Comparison of ENCODE assay signal across 1 cellular context in the genomic region with DNA sequence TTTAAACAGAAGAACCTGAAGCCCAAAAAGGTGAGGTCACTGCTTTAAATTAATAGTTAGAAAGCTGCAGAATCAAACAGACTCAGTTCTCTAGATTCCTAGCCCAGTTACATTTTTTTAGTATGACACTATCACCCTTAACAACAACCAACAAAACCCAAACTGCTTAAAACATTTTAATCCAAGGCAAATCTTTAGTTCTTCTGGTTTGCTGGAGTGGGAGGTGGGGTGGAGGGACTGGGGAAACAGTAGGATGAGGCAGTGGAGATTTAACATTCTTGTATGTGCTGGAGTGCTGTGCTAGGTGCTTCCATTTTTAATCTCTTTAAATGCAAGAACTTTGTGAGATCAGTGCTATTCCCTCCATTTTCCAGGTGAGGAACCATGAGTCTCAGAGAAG.
TF ChIP-seq lines count a peak whose summit lies in the region.

No MANE protein-coding gene starts in this region.

TF ChIP-seq in SK-N-SH, 30 proteins besides CTCF, POLR2A, EP300 and RAD21 (continued from another document):
- no peak for TF ChIP-seq RXRA (IDR thresholded peaks at IDR 0.05; ENCODE audit: borderline replicate concordance, low read depth)
- TF ChIP-seq, protein P1, sequence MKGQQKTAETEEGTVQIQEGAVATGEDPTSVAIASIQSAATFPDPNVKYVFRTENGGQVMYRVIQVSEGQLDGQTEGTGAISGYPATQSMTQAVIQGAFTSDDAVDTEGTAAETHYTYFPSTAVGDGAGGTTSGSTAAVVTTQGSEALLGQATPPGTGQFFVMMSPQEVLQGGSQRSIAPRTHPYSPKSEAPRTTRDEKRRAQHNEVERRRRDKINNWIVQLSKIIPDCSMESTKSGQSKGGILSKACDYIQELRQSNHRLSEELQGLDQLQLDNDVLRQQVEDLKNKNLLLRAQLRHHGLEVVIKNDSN (IDR thresholded peaks at IDR 0.05; ENCODE audit: borderline replicate concordance, low read depth) = no peak
- TF ChIP-seq TAF1 (IDR thresholded peaks at IDR 0.05; ENCODE audit: borderline replicate concordance, low read depth, low read length) = no peak
- TF ChIP-seq, protein P2, sequence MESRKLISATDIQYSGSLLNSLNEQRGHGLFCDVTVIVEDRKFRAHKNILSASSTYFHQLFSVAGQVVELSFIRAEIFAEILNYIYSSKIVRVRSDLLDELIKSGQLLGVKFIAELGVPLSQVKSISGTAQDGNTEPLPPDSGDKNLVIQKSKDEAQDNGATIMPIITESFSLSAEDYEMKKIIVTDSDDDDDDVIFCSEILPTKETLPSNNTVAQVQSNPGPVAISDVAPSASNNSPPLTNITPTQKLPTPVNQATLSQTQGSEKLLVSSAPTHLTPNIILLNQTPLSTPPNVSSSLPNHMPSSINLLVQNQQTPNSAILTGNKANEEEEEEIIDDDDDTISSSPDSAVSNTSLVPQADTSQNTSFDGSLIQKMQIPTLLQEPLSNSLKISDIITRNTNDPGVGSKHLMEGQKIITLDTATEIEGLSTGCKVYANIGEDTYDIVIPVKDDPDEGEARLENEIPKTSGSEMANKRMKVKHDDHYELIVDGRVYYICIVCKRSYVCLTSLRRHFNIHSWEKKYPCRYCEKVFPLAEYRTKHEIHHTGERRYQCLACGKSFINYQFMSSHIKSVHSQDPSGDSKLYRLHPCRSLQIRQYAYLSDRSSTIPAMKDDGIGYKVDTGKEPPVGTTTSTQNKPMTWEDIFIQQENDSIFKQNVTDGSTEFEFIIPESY (IDR thresholded peaks at IDR 0.05; ENCODE audit: borderline replicate concordance, low read depth) = no peak
- TF ChIP-seq CHD2 (IDR thresholded peaks at IDR 0.05; ENCODE audit: low read length, partially characterized antibody) = no peak
